ENCODE assay signal across 30 cellular contexts in genomic region chr19:14718522-14719113, GRCh38. TPM values are rescaled to one million over a fixed set of nuclear protein-coding genes. Genes with fewer than 3 reads are reported as not detected.
DNase-seq lines count a peak whose midpoint lies in the region; ATAC-seq, FAIRE-seq and TF ChIP-seq lines count a peak whose summit lies in the region.
"Had no signal": no experiment of that assay in that cellular context is flagged by ENCODE, and none has a peak within 500 bp of the region (broad histone marks: within the 10 kb centered on the region; RNA-seq: fewer than 3 reads in every experiment).

No MANE protein-coding gene starts in this region.

- no peaks in the 10 kb centered on the region for H3K4me1 ChIP-seq in K562 (replicated peaks in 1 of 2; ENCODE audit: control insufficient read depth in 2 of 2, insufficient read depth in 2 of 2, low read length in 2 of 2)
- no peaks in the 10 kb centered on the region for H3K4me1 ChIP-seq in stomach
- H3K4me1 ChIP-seq in gastrocnemius medialis: no peaks in the 10 kb centered on the region
- H3K4me1 ChIP-seq: breast epithelium, colonic mucosa, left ventricle myocardium inferior, testis had no signal

- CTCF ChIA-PET in K562 (lab: Yijun Ruan, JAX; ENCODE audit: low intra/inter-chr PET ratio): no interaction called here

- ATAC-seq in K562 (no peak), Right ventricle myocardium superior (ENCODE audit: poor library complexity) (no peak), gastrocnemius medialis (no peak)
- ATAC-seq: activated CD8-positive, alpha-beta T cell treated with anti-CD3 and anti-CD28 coated beads, Interleukin-2, amount 10 ng/mL, durations not matched to agents 7 days and 5 days; stimulated activated effector memory CD8-positive, alpha-beta T cell treated with anti-CD3 and anti-CD28 coated beads, Interleukin-12 subunit alpha, Interleukin-12 subunit beta, amount 100 ng/mL, for 72 hours; T-cell had no signal

- no peaks in the 10 kb centered on the region for H3K79me2 ChIP-seq in K562 (ENCODE audit: control insufficient read depth, insufficient read depth, low read length)

- TF ChIP-seq RAD21 in K562 (CRISPR knock-in tag; conservative IDR thresholded peaks at IDR 0.05 in 1 of 2, IDR thresholded peaks at IDR 0.05 in 1 of 2): no peak

- H3K27me3 ChIP-seq in K562 (ENCODE audit: control insufficient read depth in 2 of 2, insufficient read depth in 2 of 2, low read length in 2 of 2): no peaks in the 10 kb centered on the region
- H3K27me3 ChIP-seq in stomach: no peaks in the 10 kb centered on the region
- peaks cover 0 to 2% (median 0%) of the 10 kb centered on the region in 3 donors for H3K27me3 ChIP-seq in gastrocnemius medialis
- H3K27me3 ChIP-seq: breast epithelium, colonic mucosa, testis had no signal

- no TSS peak for BruUV-seq in K562 (replicated peaks; lab: Mats Ljungman, UMichigan)

- H3K9me1 ChIP-seq in K562 (ENCODE audit: control insufficient read depth, insufficient read depth, low read length): no peaks in the 10 kb centered on the region

- no peak for TF ChIP-seq CTCF in K562 (IDR thresholded peaks at IDR 0.05 in 2 of 3, conservative IDR thresholded peaks at IDR 0.05 in 1 of 3; ENCODE audit: insufficient read depth in 2 of 3, low read depth in 1 of 3, low read length in 3 of 3)
- TF ChIP-seq CTCF in stomach (IDR thresholded peaks at IDR 0.05): no peak
- no peak for TF ChIP-seq CTCF in gastrocnemius medialis (IDR thresholded peaks at IDR 0.05 in 4 of 5, conservative IDR thresholded peaks at IDR 0.05 in 1 of 5)

- in situ Hi-C loops in K562 (cut with MboI) (no loop called here), gastrocnemius medialis (cut with MboI; ENCODE audit: low sequenced_read_pairs in 4 of 4) (no loop called here)

- TF ChIP-seq EP300 in K562 (IDR thresholded peaks at IDR 0.05; ENCODE audit: low read length) (no peak), stomach (IDR thresholded peaks at IDR 0.05) (no peak)

- no peak overlapping the region for H3K27ac ChIP-seq in K562 (ENCODE audit: extremely low read depth, low read depth, low read length)
- H3K27ac ChIP-seq in stomach: no peak overlapping the region
- H3K27ac ChIP-seq in gastrocnemius medialis: no peak overlapping the region
- H3K27ac ChIP-seq: 22Rv1, breast epithelium, colonic mucosa, left ventricle myocardium inferior, skin epidermis, testis had no signal

- H3K4me3 ChIP-seq in K562 (no peak overlapping the region), iPS-18c (ENCODE audit: insufficient read depth, low read depth, low read length) (0 out of 2 replicates have a peak overlapping the region, but pooled peaks have one; percentile 1), stomach (no peak overlapping the region), gastrocnemius medialis (peak overlapping the region in 1 of 4 donors; percentile 47)
- H3K4me3 ChIP-seq: colonic mucosa, left ventricle myocardium inferior, skin epidermis, testis had no signal

- intact Hi-C loops in K562 (cut with micrococcal nuclease): no loop called here
- intact Hi-C loops in Right ventricle myocardium superior (cut with DNase I): no loop called here
- intact Hi-C loops in stomach (cut with DNase I; ENCODE audit: low total_unique reads): no loop called here
- intact Hi-C loops in gastrocnemius medialis (cut with DNase I; ENCODE audit: low total_unique reads): no loop called here

- H3K9me3 ChIP-seq in K562 (replicated peaks; ENCODE audit: control insufficient read depth, insufficient read depth, low read depth, low read length) (peaks cover 23% of the 10 kb centered on the region), iPS-18c (ENCODE audit: control insufficient read depth, insufficient read depth, low read length) (peaks cover 29% of the 10 kb centered on the region), stomach (peaks cover 67 to 100% (median 97%) of the 10 kb centered on the region in 4 donors), gastrocnemius medialis (peaks cover 28 to 82% (median 49%) of the 10 kb centered on the region in 3 donors)
- H3K9me3 ChIP-seq: testis had no signal

- TF ChIP-seq POLR2A in K562 (conservative IDR thresholded peaks at IDR 0.05): no peak
- no peak for TF ChIP-seq POLR2A in stomach (IDR thresholded peaks at IDR 0.05)
- no peak for TF ChIP-seq POLR2A in gastrocnemius medialis (IDR thresholded peaks at IDR 0.05)

- no peak for FAIRE-seq in K562 (lab: Jason Lieb, UNC)
- FAIRE-seq: HTR-8/SVneo, TTC549 had no signal

- H2AFZ ChIP-seq in K562 (ENCODE audit: low read depth, low read length): no peak overlapping the region

- H4K20me1 ChIP-seq in K562 (replicated peaks; ENCODE audit: control insufficient read depth, insufficient read depth, low read length): no peaks in the 10 kb centered on the region

- WGBS in K562 (ENCODE audit: insufficient coverage, low coverage, missing lambda C conversion rate): 61% methylated on average over 18 of the region's 18 CpGs
- WGBS in stomach, 5 donors: 94 to 98% (median 95%) methylated on average over 18 of the region's 18 CpGs

- no peak overlapping the region for H3K9ac ChIP-seq in K562 (ENCODE audit: insufficient read depth in 1 of 2, low read depth in 2 of 2, low read length in 2 of 2)

- H3K4me2 ChIP-seq in K562 (ENCODE audit: insufficient read depth, low read length): no peak overlapping the region

- DNase-seq in DMS53 (lab: John Stamatoyannopoulos, UW) (peak; percentile 6), DMS53 treated with DMSO at 0.1 percent for 48 hours (lab: John Stamatoyannopoulos, UW; ENCODE audit: unreplicated experiment) (no peak), K562 (ENCODE audit: extremely low read depth in 1 of 4, low spot score in 3 of 4) (no peak), Right ventricle myocardium superior (no peak), stomach (no peak), gastrocnemius medialis (no peak)
- no peak for DNase-seq in stimulated activated CD4-positive, alpha-beta T cell treated with anti-CD3 and anti-CD28 coated beads, Interleukin-4, amount 100 ng/mL, for 1 hour
- DNase-seq: activated CD4-positive, CD25-positive, alpha-beta regulatory T cell treated with anti-CD3 and anti-CD28 coated beads, Interleukin-2, amount 50 U/mL, for 72 hours; activated CD8-positive, alpha-beta T cell treated with anti-CD3 and anti-CD28 coated beads, Interleukin-2, amount 10 ng/mL, durations not matched to agents 7 days and 5 days; activated gamma-delta T cell; colonic mucosa; H7; hippocampal formation; left ventricle myocardium inferior; NCI-H2081 treated with DMSO at 0.1 percent for 48 hours; NCI-H446; SIG-M5; stimulated activated CD4-positive, alpha-beta T cell treated with anti-CD3 and anti-CD28 coated beads, Interleukin-1b, Interleukin-23, amount 100 ng/mL, for 48 hours; T-cell; testis had no signal

- POLR2A ChIA-PET in K562 (lab: Yijun Ruan, JAX): no interaction called here

- H3K36me3 ChIP-seq in K562 (ENCODE audit: control insufficient read depth, insufficient read depth, low read length) (peaks cover 14% of the 10 kb centered on the region; the same call in 2 of the 3 replicates), stomach (peaks cover 58 to 100% (median 88%) of the 10 kb centered on the region in 4 donors), gastrocnemius medialis (peaks cover 32 to 100% of the 10 kb centered on the region in 2 donors)

RNA-seq across cellular contexts. Expression of gene ZNF333, which starts 28.8 kb away (rescaled TPM):
- total RNA-seq in K562 (2011; cell fraction: chromatin; rRNA removed; ENCODE audit: low replicate concordance): 65.5 and 79.8 TPM in 2 replicates
- total RNA-seq in K562 (2011; cell fraction: nucleolus; rRNA removed): 47.5 and 55.0 TPM in 2 replicates
- 54.5 and 64.0 TPM in 2 replicates for total RNA-seq in K562 (2011; cell fraction: nucleoplasm; rRNA removed)
- total RNA-seq in K562 (2014; rRNA removed) (4.5 and 8.5 TPM in 2 replicates), K562 (2014; rRNA removed; fragmentation: Illumina TruSeq; extraction: Trizol) (5.9 and 6.0 TPM in 2 replicates), K562 (2015; rRNA removed; fragmentation: Illumina TruSeq; extraction: Trizol) (4.1 and 5.2 TPM in 2 replicates), K562 (2021) (6.3 and 7.1 TPM in 2 replicates), Right ventricle myocardium superior (7.0 TPM), stomach (10 to 100 TPM in 2 of 5 donors, 1 to 10 TPM in 3; 3.8 to 25.9 (median 5.8) TPM), gastrocnemius medialis (10 to 100 TPM in 3 of 4 donors, 1 to 10 TPM in 1; 4.6 to 12.7 (median 10.3) TPM)
- polyA plus RNA-seq in K562 (2011; rRNA removed) (10.3 and 11.4 TPM in 2 replicates), K562 (2014; fragmentation: Illumina TruSeq; extraction: Trizol) (5.8 and 6.5 TPM in 2 replicates), K562 (2014; fragmentation: Nextera tagmentation; extraction: Ambion mirVana) (1 to 10 TPM; 2.8 to 3.3 TPM), K562 (2014; rRNA removed) (7.7 and 9.3 TPM in 2 replicates), stomach (1 to 10 TPM; 4.1 to 5.7 (median 4.7) TPM)
- polyA plus RNA-seq in K562 (2011; cell fraction: cytosol; rRNA removed): 6.3 and 8.5 TPM in 2 replicates
- polyA plus RNA-seq in K562 (2011; cell fraction: nucleus; rRNA removed): 29.9 and 40.6 TPM in 2 replicates
- polyA plus RNA-seq in K562 (2012): 6.2 and 11.3 TPM in 2 replicates
- polyA minus RNA-seq in K562 (2011; rRNA and poly(A)+ RNA removed): 10.3 and 10.6 TPM in 2 replicates
- 4.0 and 4.9 TPM in 2 replicates for polyA minus RNA-seq in K562 (2011; cell fraction: cytosol; rRNA and poly(A)+ RNA removed)
- polyA minus RNA-seq in K562 (2011; cell fraction: nucleus; rRNA and poly(A)+ RNA removed): 11.4 and 12.3 TPM in 2 replicates

RNA-seq across cellular contexts. Expression of gene ADGRE3, which starts 44.0 kb away (rescaled TPM):
- total RNA-seq in K562 (2011; cell fraction: chromatin; rRNA removed; ENCODE audit: low replicate concordance): not detected in 2 replicates
- not detected in 2 replicates for total RNA-seq in K562 (2011; cell fraction: nucleolus; rRNA removed)
- total RNA-seq in K562 (2011; cell fraction: nucleoplasm; rRNA removed): not detected in 2 replicates
- total RNA-seq in K562 (2014; rRNA removed): not detected in 2 replicates
- total RNA-seq in K562 (2014; rRNA removed; fragmentation: Illumina TruSeq; extraction: Trizol): not detected in 2 replicates
- total RNA-seq in K562 (2015; rRNA removed; fragmentation: Illumina TruSeq; extraction: Trizol): not detected in 2 replicates
- total RNA-seq in K562 (2021): not detected in 2 replicates
- not detected in 2 replicates for polyA plus RNA-seq in K562 (2011; rRNA removed)
- polyA plus RNA-seq in K562 (2011; cell fraction: cytosol; rRNA removed): not detected in 2 replicates
- polyA plus RNA-seq in K562 (2011; cell fraction: nucleus; rRNA removed): not detected in 2 replicates
- not detected in 2 replicates for polyA plus RNA-seq in K562 (2012)
- not detected in 2 replicates for polyA plus RNA-seq in K562 (2014; fragmentation: Illumina TruSeq; extraction: Trizol)
- not detected for polyA plus RNA-seq in K562 (2014; fragmentation: Nextera tagmentation; extraction: Ambion mirVana)
- not detected in 2 replicates for polyA plus RNA-seq in K562 (2014; rRNA removed)
- polyA minus RNA-seq in K562 (2011; rRNA and poly(A)+ RNA removed): not detected in 2 replicates
- not detected in 2 replicates for polyA minus RNA-seq in K562 (2011; cell fraction: cytosol; rRNA and poly(A)+ RNA removed)
- polyA minus RNA-seq in K562 (2011; cell fraction: nucleus; rRNA and poly(A)+ RNA removed): not detected in 2 replicates
- not detected for total RNA-seq in Right ventricle myocardium superior
- under 1 TPM in 1 of 5 donors, not detected in 4; 0.55 TPM for total RNA-seq in stomach
- polyA plus RNA-seq in stomach: not detected
- total RNA-seq in gastrocnemius medialis: not detected
- total RNA-seq: activated CD8-positive, alpha-beta T cell treated with anti-CD3 and anti-CD28 coated beads, Interleukin-2, amount 10 ng/mL, durations not matched to agents 7 days and 5 days; fibroblast of villous mesenchyme; H7; left ventricle myocardium inferior; mucosa of gallbladder; progenitor cell of endocrine pancreas; T-cell had no signal

RNA-seq across cellular contexts. Expression of gene ADGRE2, which starts 59.7 kb away (rescaled TPM):
- total RNA-seq in K562 (2011; cell fraction: chromatin; rRNA removed; ENCODE audit: low replicate concordance): 47.3 and 143 TPM in 2 replicates
- 41.1 and 66.9 TPM in 2 replicates for total RNA-seq in K562 (2011; cell fraction: nucleolus; rRNA removed)
- 46.1 and 57.8 TPM in 2 replicates for total RNA-seq in K562 (2011; cell fraction: nucleoplasm; rRNA removed)
- 8.2 and 15.2 TPM in 2 replicates for total RNA-seq in K562 (2014; rRNA removed)
- total RNA-seq in K562 (2014; rRNA removed; fragmentation: Illumina TruSeq; extraction: Trizol): 4.3 and 5.6 TPM in 2 replicates
- 4.4 and 4.7 TPM in 2 replicates for total RNA-seq in K562 (2015; rRNA removed; fragmentation: Illumina TruSeq; extraction: Trizol)
- total RNA-seq in K562 (2021): 15.6 and 17.3 TPM in 2 replicates
- 9.8 and 13.6 TPM in 2 replicates for polyA plus RNA-seq in K562 (2011; rRNA removed)
- 9.0 and 9.5 TPM in 2 replicates for polyA plus RNA-seq in K562 (2011; cell fraction: cytosol; rRNA removed)
- 38.9 and 80.5 TPM in 2 replicates for polyA plus RNA-seq in K562 (2011; cell fraction: nucleus; rRNA removed)
- 7.8 and 9.1 TPM in 2 replicates for polyA plus RNA-seq in K562 (2012)
- polyA plus RNA-seq in K562 (2014; fragmentation: Illumina TruSeq; extraction: Trizol): 12.3 and 13.9 TPM in 2 replicates
- 1 to 10 TPM; 4.4 to 6.4 TPM for polyA plus RNA-seq in K562 (2014; fragmentation: Nextera tagmentation; extraction: Ambion mirVana)
- polyA plus RNA-seq in K562 (2014; rRNA removed): 14.9 and 19.2 TPM in 2 replicates
- polyA minus RNA-seq in K562 (2011; rRNA and poly(A)+ RNA removed): 23.0 and 24.7 TPM in 2 replicates
- 9.8 and 11.3 TPM in 2 replicates for polyA minus RNA-seq in K562 (2011; cell fraction: cytosol; rRNA and poly(A)+ RNA removed)
- 27.9 and 28.3 TPM in 2 replicates for polyA minus RNA-seq in K562 (2011; cell fraction: nucleus; rRNA and poly(A)+ RNA removed)
- total RNA-seq in Right ventricle myocardium superior: 0.54 TPM
- total RNA-seq in stomach: 1 to 10 TPM in 4 of 5 donors, not detected in 1; 1.5 to 9.6 (median 4.1) TPM
- polyA plus RNA-seq in stomach: 1 to 10 TPM in 1 of 3 donors, under 1 TPM in 2; 0.28 to 1.7 (median 1.00) TPM
- total RNA-seq in gastrocnemius medialis: under 1 TPM; 0.05 to 0.40 (median 0.23) TPM
- total RNA-seq: H7, progenitor cell of endocrine pancreas had no signal
